Comparison of ENCODE assay signal across 1 cellular context in genomic region chr11:35182317-35182939, GRCh38.
A peak's percentile ranks its signal among the peaks of the same experiment; 100 is the strongest.
TF ChIP-seq lines count a peak whose summit lies in the region.

No MANE protein-coding gene starts in this region.

TF ChIP-seq in GM12878, 131 proteins besides CTCF, POLR2A, EP300 and RAD21 (continued from another document):
- TF ChIP-seq SKIL (IDR thresholded peaks at IDR 0.05; ENCODE audit: low read depth, poor library complexity, severe bottlenecking) (peak; percentile 67), IKZF1 (conservative IDR thresholded peaks at IDR 0.05) (peak; percentile 33; the same call in 1 of the 2 replicates), EGR1 (IDR thresholded peaks at IDR 0.05; ENCODE audit: borderline replicate concordance in 1 of 2, low read depth in 2 of 2, low read length in 2 of 2) (no peak), RELB (IDR thresholded peaks at IDR 0.05; ENCODE audit: low read depth) (0 out of 2 replicates have a peak, but pooled peaks have one; percentile 42)
